ENCODE assay signal across 27 cellular contexts in genomic region chr3:31693346-31693745, GRCh38.
"Had no signal": no experiment of that assay in that cellular context is flagged by ENCODE, and none has a peak within 500 bp of the region (broad histone marks: within the 10 kb centered on the region; RNA-seq: fewer than 3 reads in every experiment).

No MANE protein-coding gene starts in this region.

- H3K4me1 ChIP-seq: adrenal gland, body of pancreas, colonic mucosa, esophagus squamous epithelium, gastroesophageal sphincter had no signal

- H3K27me3 ChIP-seq: adrenal gland, body of pancreas, colonic mucosa, esophagus squamous epithelium, gastroesophageal sphincter had no signal

- H3K36me3 ChIP-seq: adrenal gland, colonic mucosa, WERI-Rb-1 had no signal

- H3K9me3 ChIP-seq: adrenal gland, body of pancreas, colonic mucosa, esophagus squamous epithelium had no signal

- H3K4me3 ChIP-seq: adrenal gland, body of pancreas, colonic mucosa, esophagus squamous epithelium, gastroesophageal sphincter had no signal

- FAIRE-seq: endometrium, endothelial cell of umbilical vein had no signal

- H3K27ac ChIP-seq: adrenal gland, body of pancreas, colonic mucosa, epithelial cell of prostate, esophagus squamous epithelium, gastroesophageal sphincter, WERI-Rb-1 had no signal

- DNase-seq: activated B cell treated with CpG ODN at 0.5 μM for 24 hours; activated CD4-positive, alpha-beta T cell treated with anti-CD3 and anti-CD28 coated beads for 48 hours; activated CD4-positive, alpha-beta T cell treated with anti-CD3 and anti-CD28 coated beads, Interleukin-2, amount 50 U/mL, for 1 hour; activated CD4-positive, alpha-beta T cell treated with anti-CD3 and anti-CD28 coated beads, Interleukin-2, amount 50 U/mL, for 48 hours; activated CD8-positive, alpha-beta memory T cell treated with anti-CD3 and anti-CD28 coated beads for 24 hours; activated effector memory CD4-positive, alpha-beta T cell treated with anti-CD3 and anti-CD28 coated beads, Interleukin-2, amount 50 U/mL, for 16 hours; activated naive CD8-positive, alpha-beta T cell treated with anti-CD3 and anti-CD28 coated beads for 36 hours; activated naive CD8-positive, alpha-beta T cell treated with anti-CD3 and anti-CD28 coated beads, Interleukin-2, amount 50 U/mL, for 24 hours; activated T-cell treated with anti-CD3 and anti-CD28 coated beads, Interleukin-2, amount 50 U/mL, for 4 hours; adrenal gland; amygdala; aorta; body of pancreas; central memory CD4-positive, alpha-beta T cell; cerebellar nuclear complex; colonic mucosa; effector CD8-positive, alpha-beta T cell; esophagus squamous epithelium; foreskin melanocyte; T-helper 1 cell; T-helper 17 cell; T1000; WERI-Rb-1 had no signal
